Comparison of ENCODE assay signal across 15 cellular contexts in genomic region chr9:121738969-121739368, GRCh38.
DNase-seq lines count a peak whose midpoint lies in the region; ATAC-seq, FAIRE-seq and TF ChIP-seq lines count a peak whose summit lies in the region.
"Had no signal": no experiment of that assay in that cellular context is flagged by ENCODE, and none has a peak within 500 bp of the region (broad histone marks: within the 10 kb centered on the region; RNA-seq: fewer than 3 reads in every experiment).

No MANE protein-coding gene starts in this region.

- peaks cover 15% of the 10 kb centered on the region for H3F3A ChIP-seq in GM23248 (ENCODE audit: insufficient read depth)

- no peaks in the 10 kb centered on the region for H3K36me3 ChIP-seq in GM23248 (ENCODE audit: low read depth)
- H3K36me3 ChIP-seq in ascending aorta: no peaks in the 10 kb centered on the region
- no peaks in the 10 kb centered on the region for H3K36me3 ChIP-seq in kidney (ENCODE audit: control insufficient read depth in 1 of 2, insufficient read depth in 2 of 2, low read length in 2 of 2)
- no peaks in the 10 kb centered on the region for H3K36me3 ChIP-seq in stomach smooth muscle (ENCODE audit: control insufficient read depth in 2 of 2, insufficient read depth in 2 of 2, low read length in 2 of 2)

- no peaks in the 10 kb centered on the region for H4K20me1 ChIP-seq in GM23248 (ENCODE audit: insufficient read depth)

- intact Hi-C loops in ascending aorta (cut with DNase I) (no loop called here), kidney (cut with DNase I) (no loop called here)

- H2AFZ ChIP-seq in GM23248: no peak overlapping the region

- no peak for TF ChIP-seq CTCF in ascending aorta (IDR thresholded peaks at IDR 0.05)
- no peak for TF ChIP-seq CTCF in kidney (IDR thresholded peaks at IDR 0.05; ENCODE audit: borderline replicate concordance, extremely low read depth, insufficient read depth)

- H3K4me2 ChIP-seq in GM23248 (ENCODE audit: unreplicated experiment): no peak overlapping the region

- in situ Hi-C loops in GM23248 (cut with MboI): no loop called here

- no peak overlapping the region for H3K4me3 ChIP-seq in GM23248
- no peak overlapping the region for H3K4me3 ChIP-seq in ascending aorta
- H3K4me3 ChIP-seq in kidney (ENCODE audit: low read length in 2 of 2): peak overlapping the region; percentile 3
- peak overlapping the region in 1 of 2 donors; percentile 22 for H3K4me3 ChIP-seq in stomach smooth muscle (ENCODE audit: low read length in 2 of 2)

- peak; percentile 55 for DNase-seq in GM23248
- peak; percentile 53 to 91 for DNase-seq in ascending aorta (ENCODE audit: low spot score in 2 of 2)
- DNase-seq in kidney: no peak
- DNase-seq: activated CD8-positive, alpha-beta T cell treated with anti-CD3 and anti-CD28 coated beads for 36 hours; activated naive CD4-positive, alpha-beta T cell treated with anti-CD3 and anti-CD28 coated beads, Interleukin-2, amount 50 U/mL, for 16 hours; mesendoderm; NCI-H1048; stimulated activated CD4-positive, alpha-beta T cell treated with anti-CD3 and anti-CD28 coated beads, Interleukin-4, amount 100 ng/mL, for 4 hours; stimulated activated naive CD8-positive, alpha-beta T cell treated with anti-CD3 and anti-CD28 coated beads, Interleukin-15, Interleukin-2, amounts not matched to agents 100 U/mL and 50 U/mL, for 24 hours had no signal

- H3K27ac ChIP-seq in GM23248 (no peak overlapping the region), ascending aorta (peak overlapping the region; percentile 91 to 94), kidney (ENCODE audit: low read depth in 2 of 2, low read length in 2 of 2) (peak overlapping the region; percentile 93 to 98), stomach smooth muscle (ENCODE audit: low read length) (peak overlapping the region; percentile 18)

- no peak for ATAC-seq in esophagus mucosa
- no peak for ATAC-seq in GM21423 (IDR thresholded peaks at IDR 0.05; ENCODE audit: unreplicated experiment)
- no peak for ATAC-seq in GM21515 (IDR thresholded peaks at IDR 0.05; ENCODE audit: unreplicated experiment)
- ATAC-seq in HG03378 (IDR thresholded peaks at IDR 0.05; ENCODE audit: unreplicated experiment): no peak
- ATAC-seq: activated CD8-positive, alpha-beta T cell treated with anti-CD3 and anti-CD28 coated beads for 36 hours; stimulated activated naive CD8-positive, alpha-beta T cell treated with anti-CD3 and anti-CD28 coated beads, Interleukin-15, Interleukin-2, amounts not matched to agents 100 U/mL and 50 U/mL, for 24 hours had no signal

- no peak for FAIRE-seq in kidney (lab: Jason Lieb, UNC)
- FAIRE-seq: colon had no signal

- H3K9ac ChIP-seq in GM23248 (no peak overlapping the region), kidney (ENCODE audit: low read length in 2 of 2) (peak overlapping the region; percentile 58 to 73), stomach smooth muscle (ENCODE audit: low read length in 2 of 2) (peak overlapping the region in 1 of 2 donors; percentile 23)

- H3K9me3 ChIP-seq in GM23248 (ENCODE audit: low read depth): no peaks in the 10 kb centered on the region
- H3K9me3 ChIP-seq in ascending aorta: no peaks in the 10 kb centered on the region
- H3K9me3 ChIP-seq in kidney (ENCODE audit: control insufficient read depth in 1 of 2, low read length in 2 of 2): no peaks in the 10 kb centered on the region
- no peaks in the 10 kb centered on the region for H3K9me3 ChIP-seq in stomach smooth muscle (ENCODE audit: control insufficient read depth in 2 of 2, low read length in 2 of 2)

- H3K27me3 ChIP-seq in GM23248 (replicated peaks; ENCODE audit: insufficient read depth): no peaks in the 10 kb centered on the region
- no peaks in the 10 kb centered on the region for H3K27me3 ChIP-seq in ascending aorta
- H3K27me3 ChIP-seq in stomach smooth muscle (ENCODE audit: control insufficient read depth in 1 of 2, insufficient read depth in 2 of 2, low read length in 2 of 2): no peaks in the 10 kb centered on the region

- H3K79me2 ChIP-seq in GM23248 (ENCODE audit: insufficient read depth): no peaks in the 10 kb centered on the region

- H3K4me1 ChIP-seq in GM23248 (ENCODE audit: insufficient read depth) (peaks cover 44% of the 10 kb centered on the region), ascending aorta (peaks cover 38 to 63% of the 10 kb centered on the region in 2 donors), kidney (ENCODE audit: control insufficient read depth in 1 of 2, insufficient read depth in 1 of 2, low read depth in 1 of 2, low read length in 2 of 2) (peaks cover 63 to 86% of the 10 kb centered on the region in 2 donors), stomach smooth muscle (ENCODE audit: control insufficient read depth, insufficient read depth, low read length) (peaks cover 89% of the 10 kb centered on the region)

- H3K9me2 ChIP-seq in GM23248 (ENCODE audit: insufficient read depth): no peaks in the 10 kb centered on the region

- WGBS in GM23248 (ENCODE audit: low coverage in 1 of 2, low lambda C conversion rate in 2 of 2, missing lambda C conversion rate in 2 of 2), 2 experiments: 95 to 96% methylated on average over 1 of the region's 1 CpG

Comparison
In these comparisons a context has a peak if more than half of its experiments do, and no peak if none do; other contexts are left out.
1. H3K4me3 ChIP-seq: peak in kidney (2 of 2); none in GM23248 (single experiment) and ascending aorta (0 of 2).